ENCODE assay signal across 8 cellular contexts in genomic region chr3:55852326-55852725, GRCh38.
"Had no signal": no experiment of that assay in that cellular context is flagged by ENCODE, and none has a peak within 500 bp of the region (broad histone marks: within the 10 kb centered on the region; RNA-seq: fewer than 3 reads in every experiment).

No MANE protein-coding gene starts in this region.

- H3K4me2 ChIP-seq: KMS-11 had no signal

- H3K27ac ChIP-seq: HL-60, KMS-11 had no signal

- H3K36me3 Mint-ChIP-seq: IgD-negative memory B cell had no signal

- ATAC-seq: HepG2, K562 had no signal

- DNase-seq: IMR-90, KBM-7, KG1 had no signal

- H3K4me3 Mint-ChIP-seq: IgD-negative memory B cell had no signal

- H3K27ac Mint-ChIP-seq: IgD-negative memory B cell had no signal

- H3K9ac ChIP-seq: KMS-11 had no signal

- H3K27me3 Mint-ChIP-seq: IgD-negative memory B cell had no signal

- H3K4me3 ChIP-seq: K562 had no signal
